30 cellular contexts compared by ENCODE assay signal in the genomic region with DNA sequence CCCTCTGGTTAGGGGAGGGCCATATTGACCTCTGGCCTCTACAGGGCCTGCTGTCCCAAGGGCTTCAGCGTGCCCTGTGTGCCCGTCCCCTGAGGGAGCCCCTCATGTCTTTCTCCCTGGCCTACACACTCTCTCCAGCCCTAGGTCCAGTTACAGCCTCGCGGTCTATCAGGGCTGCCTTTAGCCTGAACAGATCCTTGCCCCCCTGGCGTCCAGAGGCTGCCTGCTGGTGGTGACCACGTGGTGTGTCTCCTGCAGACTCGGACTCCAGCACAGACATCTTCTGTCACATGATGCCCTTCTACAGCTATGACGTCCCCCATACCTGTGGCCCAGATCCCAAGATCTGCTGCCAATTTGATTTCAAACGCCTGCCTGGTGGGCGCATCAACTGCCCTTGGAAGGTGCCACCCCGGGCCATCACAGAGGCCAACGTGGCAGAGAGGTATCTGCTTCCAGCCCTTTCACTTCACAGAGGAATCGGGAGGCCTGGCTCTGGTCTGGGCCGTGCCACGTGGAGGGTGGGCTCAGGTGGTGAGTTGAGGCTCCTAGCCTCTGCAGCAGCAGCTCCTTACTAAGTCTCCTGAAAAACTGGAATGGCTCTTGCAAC. TPM values are rescaled to one million over a fixed set of nuclear protein-coding genes. Genes with fewer than 3 reads are reported as not detected.
DNase-seq lines count a peak whose midpoint lies in the region; ATAC-seq, FAIRE-seq and TF ChIP-seq lines count a peak whose summit lies in the region.
"Had no signal": no experiment of that assay in that cellular context is flagged by ENCODE, and none has a peak within 500 bp of the region (broad histone marks: within the 10 kb centered on the region; RNA-seq: fewer than 3 reads in every experiment).

No MANE protein-coding gene starts in this region.

- H2AFZ ChIP-seq in HepG2 (ENCODE audit: low read length) = no peak overlapping the region
- H2AFZ ChIP-seq: GM23248, parathyroid adenoma had no signal

- no peak overlapping the region for H3K4me2 ChIP-seq in HepG2 (ENCODE audit: low read depth, low read length)

- CTCF ChIA-PET in HepG2 (lab: Yijun Ruan, JAX; ENCODE audit: low intra/inter-chr PET ratio, low total read pairs) = no interaction called here

- H3K27ac ChIP-seq in right lobe of liver (no peak overlapping the region), HepG2 (ENCODE audit: extremely low read length, insufficient read depth, low read length) (no peak overlapping the region), right atrium auricular region (peak overlapping the region; percentile 70 to 91)
- H3K27ac ChIP-seq: GM23248, parathyroid adenoma had no signal

- TF ChIP-seq POLR2A in right lobe of liver (IDR thresholded peaks at IDR 0.05) (no peak), HepG2 (IDR thresholded peaks at IDR 0.05; ENCODE audit: insufficient read depth in 1 of 2, low read depth in 2 of 2, low read length in 2 of 2) (no peak)

- no peak overlapping the region for H3K4me3 ChIP-seq in right lobe of liver
- no peak overlapping the region for H3K4me3 ChIP-seq in HepG2 (replicated peaks in 1 of 3; ENCODE audit: insufficient read depth in 1 of 3, low read depth in 2 of 3, low read length in 3 of 3)
- no peak overlapping the region for H3K4me3 ChIP-seq in right atrium auricular region
- H3K4me3 ChIP-seq: GM23248 had no signal

- H3K9me3 ChIP-seq in right lobe of liver (no peaks in the 10 kb centered on the region), HepG2 (ENCODE audit: low read length) (no peaks in the 10 kb centered on the region), right atrium auricular region (no peaks in the 10 kb centered on the region)

- no peaks in the 10 kb centered on the region for H4K20me1 ChIP-seq in HepG2 (ENCODE audit: insufficient read depth, low read length)

- H3K79me2 ChIP-seq in HepG2 (ENCODE audit: insufficient read depth, low read length) = no peaks in the 10 kb centered on the region

- no peak for TF ChIP-seq RAD21 in HepG2 (CRISPR knock-in tag; IDR thresholded peaks at IDR 0.05)

- FAIRE-seq in HepG2 (lab: Jason Lieb, UNC) = no peak
- FAIRE-seq: A204.1, D721Med, endometrium had no signal

- TF ChIP-seq CTCF in right lobe of liver (IDR thresholded peaks at IDR 0.05) (no peak), HepG2 (CRISPR knock-in tag; IDR thresholded peaks at IDR 0.05) (no peak), right atrium auricular region (IDR thresholded peaks at IDR 0.05) (no peak)

- DNase-seq in right lobe of liver (peak in 2 of 3 donors; percentile 13 to 37), HepG2 (ENCODE audit: low spot score) (no peak), right atrium auricular region (ENCODE audit: low spot score) (no peak), sciatic nerve (ENCODE audit: low spot score) (no peak), GDM1 (lab: John Stamatoyannopoulos, UW) (no peak), NCI-H146 (lab: John Stamatoyannopoulos, UW) (no peak)
- DNase-seq: activated CD4-positive, alpha-beta T cell treated with anti-CD3 and anti-CD28 coated beads, Interleukin-2, amount 50 U/mL, for 4 hours; activated CD8-positive, alpha-beta memory T cell treated with anti-CD3 and anti-CD28 coated beads, Interleukin-2, amount 10 ng/mL, durations not matched to agents 7 days and 5 days; activated T-cell treated with anti-CD3 and anti-CD28 coated beads, Interleukin-2, amount 50 U/mL, for 4 hours; CD4-positive, alpha-beta T cell; DND-41; GM23248; kidney glomerular epithelial cell; mammary epithelial cell; NCI-H1105; NCI-H1930; NCI-H2227 treated with DMSO at 0.1 percent for 48 hours; NCI-H526 treated with DMSO at 0.1 percent for 48 hours; SHP77 treated with DMSO at 0.1 percent for 48 hours; stimulated activated CD4-positive, alpha-beta T cell treated with anti-CD3 and anti-CD28 coated beads, Interleukin-12 subunit alpha, Interleukin-12 subunit beta, amount 100 ng/mL, for 4 hours; stimulated activated CD4-positive, alpha-beta T cell treated with anti-CD3 and anti-CD28 coated beads, Interleukin-2, amount 100 ng/mL, for 48 hours; T-helper 2 cell had no signal

- no peak overlapping the region for H3K9ac ChIP-seq in HepG2 (ENCODE audit: insufficient read depth, low read depth, low read length)
- H3K9ac ChIP-seq: GM23248, parathyroid adenoma had no signal

- ATAC-seq in right lobe of liver (no peak), HepG2 (no peak), sciatic nerve (peak; percentile 2), HG03097 (IDR thresholded peaks at IDR 0.05; ENCODE audit: low FRiP score, unreplicated experiment) (no peak), HG02763 (IDR thresholded peaks at IDR 0.05; ENCODE audit: unreplicated experiment) (no peak)
- ATAC-seq: activated CD4-positive, CD25-positive, alpha-beta regulatory T cell treated with anti-CD3 and anti-CD28 coated beads, Interleukin-2, amount 50 U/mL, for 24 hours; activated CD8-positive, alpha-beta memory T cell treated with anti-CD3 and anti-CD28 coated beads, Interleukin-2, amount 10 ng/mL, durations not matched to agents 7 days and 5 days; activated T-cell treated with anti-CD3 and anti-CD28 coated beads, Interleukin-2, amount 50 U/mL, for 4 hours had no signal

- H3K4me1 ChIP-seq in right lobe of liver = peaks cover 0 to 7% (median 0%) of the 10 kb centered on the region in 4 donors
- H3K4me1 ChIP-seq in HepG2 (ENCODE audit: insufficient read depth, low read length) = peaks cover 9% of the 10 kb centered on the region; the same call in 1 of the 2 replicates
- H3K4me1 ChIP-seq in right atrium auricular region = peaks cover 0 to 43% of the 10 kb centered on the region in 2 donors
- H3K4me1 ChIP-seq: parathyroid adenoma had no signal

- 73% methylated on average over 4 of the region's 15 CpGs for WGBS in right lobe of liver (ENCODE audit: insufficient coverage, low coverage, low lambda C conversion rate, missing lambda C conversion rate)
- 91% methylated on average over 11 of the region's 15 CpGs for WGBS in HepG2 (ENCODE audit: low lambda C conversion rate)

- H3K27me3 ChIP-seq in right lobe of liver = no peaks in the 10 kb centered on the region
- H3K27me3 ChIP-seq in HepG2 (ENCODE audit: control insufficient read depth in 1 of 2, insufficient read depth in 2 of 2, low read length in 2 of 2) = no peaks in the 10 kb centered on the region
- no peaks in the 10 kb centered on the region for H3K27me3 ChIP-seq in right atrium auricular region

- POLR2A ChIA-PET in HepG2 (lab: Yijun Ruan, JAX) = no interaction called here

- intact Hi-C loops in right lobe of liver (cut with DNase I) (no loop called here), HepG2 (cut with micrococcal nuclease; ENCODE audit: unreplicated experiment) (no loop called here), sciatic nerve (cut with DNase I) (no loop called here)

- TF ChIP-seq EP300 in HepG2 (IDR thresholded peaks at IDR 0.05; ENCODE audit: low read depth in 2 of 2, low read length in 2 of 2) = no peak
- no peak for TF ChIP-seq EP300 in HepG2 (CRISPR knock-in tag; IDR thresholded peaks at IDR 0.05; ENCODE audit: borderline replicate concordance)

- no TSS peak for BruUV-seq in HepG2 (replicated peaks; lab: Mats Ljungman, UMichigan)

- in situ Hi-C loops in HepG2 (cut with HindIII; ENCODE audit: extremely low pct_ligation_motif_present, low pct_unique_long_range_greater_than_20kb) = no loop called here

- H3K36me3 ChIP-seq in right lobe of liver (peaks cover 5 to 73% (median 43%) of the 10 kb centered on the region in 4 donors), HepG2 (replicated peaks in 1 of 2; ENCODE audit: control insufficient read depth in 1 of 2, insufficient read depth in 2 of 2, low read length in 2 of 2) (peaks cover 13 to 57% of the 10 kb centered on the region in 2 experiments), right atrium auricular region (peaks cover 70% of the 10 kb centered on the region)

RNA-seq across cellular contexts. Expression of gene MAN2A2, which starts 4.1 kb away (rescaled TPM):
- total RNA-seq in right lobe of liver (10 to 100 TPM; 41.4 to 91.6 (median 59.8) TPM), HepG2 (2016; rRNA removed; fragmentation: Illumina TruSeq; extraction: Trizol) (6.7 and 17.5 TPM in 2 replicates), right atrium auricular region (10 to 100 TPM; 41.7 to 42.3 TPM), sciatic nerve (150 TPM)
- 8.9 and 9.3 TPM in 2 replicates for total RNA-seq in HepG2 (2016; cell fraction: cytosol; rRNA removed; fragmentation: Illumina TruSeq; extraction: Trizol; ENCODE audit: low read depth)
- total RNA-seq in HepG2 (2016; cell fraction: insoluble cytoplasmic fraction; rRNA removed; fragmentation: Illumina TruSeq; extraction: Trizol) = 5.6 and 21.4 TPM in 2 replicates
- total RNA-seq in HepG2 (2016; cell fraction: membrane; rRNA removed; fragmentation: Illumina TruSeq; extraction: Trizol) = 9.6 and 10.0 TPM in 2 replicates
- total RNA-seq in HepG2 (2016; cell fraction: nucleus; rRNA removed; fragmentation: Illumina TruSeq; extraction: Trizol) = 31.3 and 36.5 TPM in 2 replicates
- 43.8 and 51.5 TPM in 2 replicates for polyA plus RNA-seq in HepG2 (2011; rRNA removed)
- 18.4 and 29.4 TPM in 2 replicates for polyA plus RNA-seq in HepG2 (2011; cell fraction: cytosol; rRNA removed)
- 296 and 398 TPM in 2 replicates for polyA plus RNA-seq in HepG2 (2011; cell fraction: nucleus; rRNA removed)
- polyA plus RNA-seq in HepG2 (2012) = 13.2 and 18.7 TPM in 2 replicates
- 1.5 and 2.3 TPM in 2 replicates for polyA plus RNA-seq in HepG2 (2016; cell fraction: cytosol; fragmentation: Illumina TruSeq; extraction: Trizol; ENCODE audit: low read depth)
- 7.9 and 9.3 TPM in 2 replicates for polyA plus RNA-seq in HepG2 (2016; cell fraction: insoluble cytoplasmic fraction; fragmentation: Illumina TruSeq; extraction: Trizol; ENCODE audit: low read depth)
- 5.8 and 8.8 TPM in 2 replicates for polyA plus RNA-seq in HepG2 (2016; cell fraction: membrane; fragmentation: Illumina TruSeq; extraction: Trizol; ENCODE audit: low read depth)
- polyA plus RNA-seq in HepG2 (2016; cell fraction: nucleus; fragmentation: Illumina TruSeq; extraction: Trizol; ENCODE audit: insufficient read depth, low read depth) = 117 and 126 TPM in 2 replicates
- polyA minus RNA-seq in HepG2 (2011; rRNA and poly(A)+ RNA removed; ENCODE audit: low replicate concordance) = 46.3 and 58.9 TPM in 2 replicates
- polyA minus RNA-seq in HepG2 (2011; cell fraction: cytosol; rRNA and poly(A)+ RNA removed) = 16.2 and 16.4 TPM in 2 replicates
- 38.2 and 38.5 TPM in 2 replicates for polyA minus RNA-seq in HepG2 (2011; cell fraction: nucleus; rRNA and poly(A)+ RNA removed)

RNA-seq across cellular contexts. Expression of gene FES, which starts 22.9 kb away (rescaled TPM):
- total RNA-seq in right lobe of liver = 10 to 100 TPM; 11.5 to 36.5 (median 18.5) TPM
- total RNA-seq in HepG2 (2016; rRNA removed; fragmentation: Illumina TruSeq; extraction: Trizol) = 8.5 and 9.5 TPM in 2 replicates
- 3.0 and 3.5 TPM in 2 replicates for total RNA-seq in HepG2 (2016; cell fraction: cytosol; rRNA removed; fragmentation: Illumina TruSeq; extraction: Trizol; ENCODE audit: low read depth)
- total RNA-seq in HepG2 (2016; cell fraction: insoluble cytoplasmic fraction; rRNA removed; fragmentation: Illumina TruSeq; extraction: Trizol) = 9.6 TPM in 2 replicates
- total RNA-seq in HepG2 (2016; cell fraction: membrane; rRNA removed; fragmentation: Illumina TruSeq; extraction: Trizol) = 3.8 and 4.7 TPM in 2 replicates
- total RNA-seq in HepG2 (2016; cell fraction: nucleus; rRNA removed; fragmentation: Illumina TruSeq; extraction: Trizol) = 5.2 and 5.4 TPM in 2 replicates
- polyA plus RNA-seq in HepG2 (2011; rRNA removed) = 4.0 and 4.3 TPM in 2 replicates
- 2.8 and 5.7 TPM in 2 replicates for polyA plus RNA-seq in HepG2 (2011; cell fraction: cytosol; rRNA removed)
- polyA plus RNA-seq in HepG2 (2011; cell fraction: nucleus; rRNA removed) = 13.7 and 22.6 TPM in 2 replicates
- polyA plus RNA-seq in HepG2 (2012) = 1.3 and 1.7 TPM in 2 replicates
- polyA plus RNA-seq in HepG2 (2016; cell fraction: cytosol; fragmentation: Illumina TruSeq; extraction: Trizol; ENCODE audit: low read depth) = 3.0 TPM in 2 replicates
- 6.1 and 6.9 TPM in 2 replicates for polyA plus RNA-seq in HepG2 (2016; cell fraction: insoluble cytoplasmic fraction; fragmentation: Illumina TruSeq; extraction: Trizol; ENCODE audit: low read depth)
- polyA plus RNA-seq in HepG2 (2016; cell fraction: membrane; fragmentation: Illumina TruSeq; extraction: Trizol; ENCODE audit: low read depth) = 2.4 TPM in 2 replicates
- 8.5 and 10.3 TPM in 2 replicates for polyA plus RNA-seq in HepG2 (2016; cell fraction: nucleus; fragmentation: Illumina TruSeq; extraction: Trizol; ENCODE audit: insufficient read depth, low read depth)
- 0.37 and 5.3 TPM in 2 replicates for polyA minus RNA-seq in HepG2 (2011; rRNA and poly(A)+ RNA removed; ENCODE audit: low replicate concordance)
- 1.7 and 1.8 TPM in 2 replicates for polyA minus RNA-seq in HepG2 (2011; cell fraction: cytosol; rRNA and poly(A)+ RNA removed)
- 5.1 and 6.2 TPM in 2 replicates for polyA minus RNA-seq in HepG2 (2011; cell fraction: nucleus; rRNA and poly(A)+ RNA removed)
- 10 to 100 TPM in 1 of 2 donors, 1 to 10 TPM in 1; 9.3 to 14.9 TPM for total RNA-seq in right atrium auricular region
- 44.8 TPM for total RNA-seq in sciatic nerve
- polyA plus RNA-seq: mammary epithelial cell, neural cell had no signal

RNA-seq across cellular contexts. Expression of gene HDDC3, which starts 25.2 kb away (rescaled TPM):
- total RNA-seq in right lobe of liver (10 to 100 TPM in 4 of 6 experiments, 1 to 10 TPM in 2; 8.8 to 17.6 (median 11.5) TPM), HepG2 (2016; rRNA removed; fragmentation: Illumina TruSeq; extraction: Trizol) (28.3 and 30.0 TPM in 2 replicates), right atrium auricular region (10 to 100 TPM; 14.9 to 17.9 TPM), sciatic nerve (12.7 TPM)
- total RNA-seq in HepG2 (2016; cell fraction: cytosol; rRNA removed; fragmentation: Illumina TruSeq; extraction: Trizol; ENCODE audit: low read depth) = 9.5 and 9.9 TPM in 2 replicates
- 29.5 and 31.1 TPM in 2 replicates for total RNA-seq in HepG2 (2016; cell fraction: insoluble cytoplasmic fraction; rRNA removed; fragmentation: Illumina TruSeq; extraction: Trizol)
- 19.0 and 21.4 TPM in 2 replicates for total RNA-seq in HepG2 (2016; cell fraction: membrane; rRNA removed; fragmentation: Illumina TruSeq; extraction: Trizol)
- 14.9 and 16.3 TPM in 2 replicates for total RNA-seq in HepG2 (2016; cell fraction: nucleus; rRNA removed; fragmentation: Illumina TruSeq; extraction: Trizol)
- polyA plus RNA-seq in HepG2 (2011; rRNA removed) = 18.7 and 21.7 TPM in 2 replicates
- polyA plus RNA-seq in HepG2 (2011; cell fraction: cytosol; rRNA removed) = 21.7 and 23.0 TPM in 2 replicates
- 18.2 and 23.4 TPM in 2 replicates for polyA plus RNA-seq in HepG2 (2011; cell fraction: nucleus; rRNA removed)
- polyA plus RNA-seq in HepG2 (2012) = 12.4 and 14.3 TPM in 2 replicates
- 15.3 and 16.8 TPM in 2 replicates for polyA plus RNA-seq in HepG2 (2016; cell fraction: cytosol; fragmentation: Illumina TruSeq; extraction: Trizol; ENCODE audit: low read depth)
- polyA plus RNA-seq in HepG2 (2016; cell fraction: insoluble cytoplasmic fraction; fragmentation: Illumina TruSeq; extraction: Trizol; ENCODE audit: low read depth) = 32.6 and 35.8 TPM in 2 replicates
- 20.1 and 22.5 TPM in 2 replicates for polyA plus RNA-seq in HepG2 (2016; cell fraction: membrane; fragmentation: Illumina TruSeq; extraction: Trizol; ENCODE audit: low read depth)
- 23.2 and 27.0 TPM in 2 replicates for polyA plus RNA-seq in HepG2 (2016; cell fraction: nucleus; fragmentation: Illumina TruSeq; extraction: Trizol; ENCODE audit: insufficient read depth, low read depth)
- 12.2 and 28.5 TPM in 2 replicates for polyA minus RNA-seq in HepG2 (2011; rRNA and poly(A)+ RNA removed; ENCODE audit: low replicate concordance)
- polyA minus RNA-seq in HepG2 (2011; cell fraction: cytosol; rRNA and poly(A)+ RNA removed) = 8.2 and 8.6 TPM in 2 replicates
- polyA minus RNA-seq in HepG2 (2011; cell fraction: nucleus; rRNA and poly(A)+ RNA removed) = 13.3 and 14.7 TPM in 2 replicates

RNA-seq across cellular contexts. Expression of gene UNC45A, which starts 27.9 kb away (rescaled TPM):
- total RNA-seq in right lobe of liver (10 to 100 TPM; 13.3 to 33.0 (median 25.4) TPM), HepG2 (2016; rRNA removed; fragmentation: Illumina TruSeq; extraction: Trizol) (39.2 and 39.7 TPM in 2 replicates), right atrium auricular region (10 to 100 TPM; 17.4 to 19.0 TPM), sciatic nerve (56.8 TPM)
- total RNA-seq in HepG2 (2016; cell fraction: cytosol; rRNA removed; fragmentation: Illumina TruSeq; extraction: Trizol; ENCODE audit: low read depth) = 7.4 and 8.3 TPM in 2 replicates
- 37.2 and 42.0 TPM in 2 replicates for total RNA-seq in HepG2 (2016; cell fraction: insoluble cytoplasmic fraction; rRNA removed; fragmentation: Illumina TruSeq; extraction: Trizol)
- total RNA-seq in HepG2 (2016; cell fraction: membrane; rRNA removed; fragmentation: Illumina TruSeq; extraction: Trizol) = 10.7 and 11.5 TPM in 2 replicates
- total RNA-seq in HepG2 (2016; cell fraction: nucleus; rRNA removed; fragmentation: Illumina TruSeq; extraction: Trizol) = 29.9 and 30.4 TPM in 2 replicates
- polyA plus RNA-seq in HepG2 (2011; rRNA removed) = 33.8 and 39.6 TPM in 2 replicates
- 28.5 and 36.4 TPM in 2 replicates for polyA plus RNA-seq in HepG2 (2011; cell fraction: cytosol; rRNA removed)
- 128 and 143 TPM in 2 replicates for polyA plus RNA-seq in HepG2 (2011; cell fraction: nucleus; rRNA removed)
- 23.6 and 29.6 TPM in 2 replicates for polyA plus RNA-seq in HepG2 (2012)
- polyA plus RNA-seq in HepG2 (2016; cell fraction: cytosol; fragmentation: Illumina TruSeq; extraction: Trizol; ENCODE audit: low read depth) = 3.2 and 3.8 TPM in 2 replicates
- 31.6 and 37.2 TPM in 2 replicates for polyA plus RNA-seq in HepG2 (2016; cell fraction: insoluble cytoplasmic fraction; fragmentation: Illumina TruSeq; extraction: Trizol; ENCODE audit: low read depth)
- polyA plus RNA-seq in HepG2 (2016; cell fraction: membrane; fragmentation: Illumina TruSeq; extraction: Trizol; ENCODE audit: low read depth) = 6.4 and 8.0 TPM in 2 replicates
- 52.0 and 53.3 TPM in 2 replicates for polyA plus RNA-seq in HepG2 (2016; cell fraction: nucleus; fragmentation: Illumina TruSeq; extraction: Trizol; ENCODE audit: insufficient read depth, low read depth)
- polyA minus RNA-seq in HepG2 (2011; rRNA and poly(A)+ RNA removed; ENCODE audit: low replicate concordance) = 77.7 and 119 TPM in 2 replicates
- polyA minus RNA-seq in HepG2 (2011; cell fraction: cytosol; rRNA and poly(A)+ RNA removed) = 23.5 and 25.8 TPM in 2 replicates
- 37.1 and 48.0 TPM in 2 replicates for polyA minus RNA-seq in HepG2 (2011; cell fraction: nucleus; rRNA and poly(A)+ RNA removed)

RNA-seq across cellular contexts. Expression of gene FURIN, which starts 38.8 kb away (rescaled TPM):
- total RNA-seq in right lobe of liver = 100 to 1,000 TPM; 122 to 232 (median 189) TPM
- 13.9 and 17.4 TPM in 2 replicates for total RNA-seq in HepG2 (2016; rRNA removed; fragmentation: Illumina TruSeq; extraction: Trizol)
- total RNA-seq in HepG2 (2016; cell fraction: cytosol; rRNA removed; fragmentation: Illumina TruSeq; extraction: Trizol; ENCODE audit: low read depth) = 4.7 and 4.8 TPM in 2 replicates
- total RNA-seq in HepG2 (2016; cell fraction: insoluble cytoplasmic fraction; rRNA removed; fragmentation: Illumina TruSeq; extraction: Trizol) = 10.1 and 18.5 TPM in 2 replicates
- 20.5 and 21.4 TPM in 2 replicates for total RNA-seq in HepG2 (2016; cell fraction: membrane; rRNA removed; fragmentation: Illumina TruSeq; extraction: Trizol)
- total RNA-seq in HepG2 (2016; cell fraction: nucleus; rRNA removed; fragmentation: Illumina TruSeq; extraction: Trizol) = 17.5 and 19.5 TPM in 2 replicates
- 15.2 and 17.3 TPM in 2 replicates for polyA plus RNA-seq in HepG2 (2011; rRNA removed)
- 12.0 and 18.4 TPM in 2 replicates for polyA plus RNA-seq in HepG2 (2011; cell fraction: cytosol; rRNA removed)
- polyA plus RNA-seq in HepG2 (2011; cell fraction: nucleus; rRNA removed) = 17.2 and 23.0 TPM in 2 replicates
- polyA plus RNA-seq in HepG2 (2012) = 4.4 and 15.3 TPM in 2 replicates
- 6.3 and 6.4 TPM in 2 replicates for polyA plus RNA-seq in HepG2 (2016; cell fraction: cytosol; fragmentation: Illumina TruSeq; extraction: Trizol; ENCODE audit: low read depth)
- polyA plus RNA-seq in HepG2 (2016; cell fraction: insoluble cytoplasmic fraction; fragmentation: Illumina TruSeq; extraction: Trizol; ENCODE audit: low read depth) = 14.6 and 21.4 TPM in 2 replicates
- polyA plus RNA-seq in HepG2 (2016; cell fraction: membrane; fragmentation: Illumina TruSeq; extraction: Trizol; ENCODE audit: low read depth) = 19.0 and 20.4 TPM in 2 replicates
- polyA plus RNA-seq in HepG2 (2016; cell fraction: nucleus; fragmentation: Illumina TruSeq; extraction: Trizol; ENCODE audit: insufficient read depth, low read depth) = 32.9 and 35.2 TPM in 2 replicates
- 33.9 and 45.0 TPM in 2 replicates for polyA minus RNA-seq in HepG2 (2011; rRNA and poly(A)+ RNA removed; ENCODE audit: low replicate concordance)
- polyA minus RNA-seq in HepG2 (2011; cell fraction: cytosol; rRNA and poly(A)+ RNA removed) = 15.8 and 17.1 TPM in 2 replicates
- polyA minus RNA-seq in HepG2 (2011; cell fraction: nucleus; rRNA and poly(A)+ RNA removed) = 6.1 and 8.6 TPM in 2 replicates
- total RNA-seq in right atrium auricular region = 10 to 100 TPM; 57.1 to 82.8 TPM
- total RNA-seq in sciatic nerve = 51.6 TPM

Comparison
In these comparisons a context has a peak if more than half of its experiments do, and no peak if none do; other contexts are left out.
1. DNase-seq: peak in right lobe of liver (2 of 3); none in HepG2 (single experiment), right atrium auricular region (single experiment), sciatic nerve (single experiment), GDM1 (single experiment) and NCI-H146 (single experiment).
2. H3K27ac ChIP-seq: peak in right atrium auricular region (2 of 2); none in right lobe of liver (0 of 3) and HepG2 (single experiment).